ENCODE assay signal across 11 cellular contexts in the genomic region with DNA sequence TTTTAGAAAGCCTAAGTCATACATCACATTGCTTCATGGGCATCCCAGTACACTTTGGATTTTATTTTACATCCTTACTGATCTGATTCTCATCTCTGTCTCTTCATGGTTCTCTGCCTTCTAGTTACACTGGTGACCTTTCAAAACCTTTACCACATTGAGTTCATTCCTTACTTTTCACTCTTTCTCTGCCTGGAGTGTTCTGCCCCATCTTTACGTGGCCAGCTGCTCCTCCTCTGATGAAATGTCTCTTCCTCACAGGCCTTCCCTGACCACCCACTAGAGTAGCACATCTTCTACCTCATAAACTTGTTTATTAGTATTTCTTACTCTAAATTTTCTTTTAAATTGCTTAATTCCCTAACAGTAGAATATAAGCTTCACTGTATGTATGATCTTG. TPM values are rescaled to one million over a fixed set of nuclear protein-coding genes. Genes with fewer than 3 reads are reported as not detected.
DNase-seq lines count a peak whose midpoint lies in the region; ATAC-seq and TF ChIP-seq lines count a peak whose summit lies in the region.
"Had no signal": no experiment of that assay in that cellular context is flagged by ENCODE, and none has a peak within 500 bp of the region (broad histone marks: within the 10 kb centered on the region; RNA-seq: fewer than 3 reads in every experiment).

No MANE protein-coding gene starts in this region.

- no peak overlapping the region for H3K18ac ChIP-seq in trophoblast cell (ENCODE audit: low read length)

- TF ChIP-seq CTCF in chondrocyte (IDR thresholded peaks at IDR 0.05), result no peak

- H3K4me3 Mint-ChIP-seq in activated CD4-positive, alpha-beta T cell treated with anti-CD3 and anti-CD28 coated beads, Interleukin-2, amount 10 ng/mL, durations not matched to agents 24 days and 14 days, result no peak overlapping the region
- no peak overlapping the region for H3K4me3 Mint-ChIP-seq in chondrocyte (ENCODE audit: unreplicated experiment)

- H3K9ac ChIP-seq in HUES48 (ENCODE audit: low read depth, low read length) (no peak overlapping the region), trophoblast cell (ENCODE audit: low read length) (no peak overlapping the region)

- H2AFZ ChIP-seq in trophoblast cell (ENCODE audit: insufficient read depth, low read length, poor library complexity), result no peak overlapping the region

- no peak overlapping the region for H4K91ac ChIP-seq in trophoblast cell (ENCODE audit: low read depth, low read length)

- peaks cover 8% of the 10 kb centered on the region for H3K79me2 ChIP-seq in trophoblast cell (ENCODE audit: control insufficient read depth, insufficient read depth, low read length, poor library complexity)

- peaks cover 39% of the 10 kb centered on the region for H3K4me1 Mint-ChIP-seq in activated CD4-positive, alpha-beta T cell treated with anti-CD3 and anti-CD28 coated beads, Interleukin-2, amount 10 ng/mL, durations not matched to agents 24 days and 14 days
- H3K4me1 Mint-ChIP-seq in chondrocyte (ENCODE audit: low read depth), result peaks cover 91% of the 10 kb centered on the region

- no peaks in the 10 kb centered on the region for H3K9me3 Mint-ChIP-seq in activated CD4-positive, alpha-beta T cell treated with anti-CD3 and anti-CD28 coated beads, Interleukin-2, amount 10 ng/mL, durations not matched to agents 24 days and 14 days
- no peaks in the 10 kb centered on the region for H3K9me3 Mint-ChIP-seq in chondrocyte (ENCODE audit: low read depth)

- H3K23ac ChIP-seq in trophoblast cell (ENCODE audit: low read length), result no peak overlapping the region

- H3K79me1 ChIP-seq in trophoblast cell (ENCODE audit: low read length), result no peaks in the 10 kb centered on the region

- WGBS in trophoblast cell (ENCODE audit: extremely low coverage, insufficient coverage, insufficient read length), result no CpG with 5 or more reads among the region's 1 CpG

- intact Hi-C loops in activated CD4-positive, alpha-beta T cell treated with anti-CD3 and anti-CD28 coated beads, Interleukin-2, amount 10 ng/mL, durations not matched to agents 24 days and 14 days (cut with micrococcal nuclease), result no loop called here
- intact Hi-C loops in posterior vena cava (cut with DNase I), result no loop called here

- H3K4me3 ChIP-seq in HUES48 (ENCODE audit: low read depth, low read length) (no peak overlapping the region), trophoblast cell (ENCODE audit: low read depth, low read length) (no peak overlapping the region)
- H3K4me3 ChIP-seq: upper lobe of right lung had no signal

- peak overlapping the region; percentile 97 for H3K4ac ChIP-seq in trophoblast cell (ENCODE audit: low read depth, low read length)

- H3K36me3 ChIP-seq in HUES48 (ENCODE audit: control insufficient read depth, insufficient read depth, low read length) (no peaks in the 10 kb centered on the region), trophoblast cell (ENCODE audit: control insufficient read depth in 1 of 2, insufficient read depth in 2 of 2, low read length in 2 of 2) (no peaks in the 10 kb centered on the region)
- H3K36me3 ChIP-seq: upper lobe of right lung had no signal

- no peak overlapping the region for H2BK12ac ChIP-seq in trophoblast cell (ENCODE audit: low read length)

- H2AK5ac ChIP-seq in trophoblast cell (ENCODE audit: low read length), result no peak overlapping the region

- H3K4me1 ChIP-seq in HUES48 (ENCODE audit: control insufficient read depth, insufficient read depth, low read length) (peaks cover 55% of the 10 kb centered on the region), trophoblast cell (ENCODE audit: control insufficient read depth in 1 of 2, insufficient read depth in 2 of 2, low read length in 2 of 2) (peaks cover 0 to 2% of the 10 kb centered on the region in 2 experiments)

- H2BK5ac ChIP-seq in trophoblast cell (ENCODE audit: low read depth, low read length, poor library complexity), result no peak overlapping the region

- H2BK120ac ChIP-seq in trophoblast cell (ENCODE audit: insufficient read depth, low read length, poor library complexity), result no peak overlapping the region

- peaks cover 8% of the 10 kb centered on the region for H3K36me3 Mint-ChIP-seq in activated CD4-positive, alpha-beta T cell treated with anti-CD3 and anti-CD28 coated beads, Interleukin-2, amount 10 ng/mL, durations not matched to agents 24 days and 14 days (ENCODE audit: low read depth)
- peaks cover 1% of the 10 kb centered on the region for H3K36me3 Mint-ChIP-seq in chondrocyte (ENCODE audit: low read depth)

- H3K14ac ChIP-seq in trophoblast cell (ENCODE audit: low read length), result no peak overlapping the region

- no peak overlapping the region for H4K12ac ChIP-seq in trophoblast cell (ENCODE audit: low read depth, low read length)

- H3K27ac Mint-ChIP-seq in activated CD4-positive, alpha-beta T cell treated with anti-CD3 and anti-CD28 coated beads, Interleukin-2, amount 10 ng/mL, durations not matched to agents 24 days and 14 days, result peak overlapping the region; percentile 52
- H3K27ac Mint-ChIP-seq in chondrocyte (ENCODE audit: unreplicated experiment), result peak overlapping the region; percentile 80

- no peak overlapping the region for H3K4me2 ChIP-seq in trophoblast cell (ENCODE audit: low read length)

- no peak for DNase-seq in activated CD4-positive, alpha-beta T cell treated with anti-CD3 and anti-CD28 coated beads, Interleukin-2, amount 10 ng/mL, durations not matched to agents 24 days and 14 days
- no peak for DNase-seq in activated CD4-positive, alpha-beta T cell treated with anti-CD3 and anti-CD28 coated beads for 1 hour
- DNase-seq in chondrocyte (ENCODE audit: low spot score) (no peak), trophoblast cell (no peak), SKM-1 treated with dmso at 0.1 percent for 144 hours (lab: John Stamatoyannopoulos, UW; ENCODE audit: unreplicated experiment) (no peak), posterior vena cava (ENCODE audit: low spot score) (no peak)
- DNase-seq: NCI-H2171, SHP77, upper lobe of right lung had no signal

- H3K27me3 Mint-ChIP-seq in activated CD4-positive, alpha-beta T cell treated with anti-CD3 and anti-CD28 coated beads, Interleukin-2, amount 10 ng/mL, durations not matched to agents 24 days and 14 days, result no peaks in the 10 kb centered on the region
- H3K27me3 Mint-ChIP-seq in chondrocyte (ENCODE audit: low read depth), result no peaks in the 10 kb centered on the region

- peak overlapping the region; percentile 15 for H3K27ac ChIP-seq in HUES48 (ENCODE audit: low read depth, low read length)
- H3K27ac ChIP-seq in trophoblast cell (ENCODE audit: low read depth, low read length), result no peak overlapping the region
- H3K27ac ChIP-seq: upper lobe of right lung had no signal

- H3K27me3 ChIP-seq in HUES48 (ENCODE audit: control insufficient read depth, insufficient read depth, low read length), result no peaks in the 10 kb centered on the region
- H3K27me3 ChIP-seq in trophoblast cell (ENCODE audit: insufficient read depth, low read length), result no peaks in the 10 kb centered on the region
- H3K27me3 ChIP-seq: upper lobe of right lung had no signal

- no peak overlapping the region for H4K8ac ChIP-seq in trophoblast cell (ENCODE audit: low read depth, low read length)

- ATAC-seq in HG03039 (IDR thresholded peaks at IDR 0.05; ENCODE audit: unreplicated experiment), result no peak
- ATAC-seq: upper lobe of right lung had no signal

- H3K9me3 ChIP-seq in HUES48 (ENCODE audit: control insufficient read depth, insufficient read depth, low read length) (no peaks in the 10 kb centered on the region), trophoblast cell (ENCODE audit: insufficient read depth, low read depth, low read length) (no peaks in the 10 kb centered on the region)
- H3K9me3 ChIP-seq: upper lobe of right lung had no signal

RNA-seq across cellular contexts. Expression of gene CTNNB1, which starts 17.7 kb away (rescaled TPM):
- 142 and 147 TPM in 2 replicates for total RNA-seq in activated CD4-positive, alpha-beta T cell treated with anti-CD3 and anti-CD28 coated beads, Interleukin-2, amount 10 ng/mL, durations not matched to agents 24 days and 14 days
- total RNA-seq in chondrocyte, result 487 to 677 TPM (median 488 TPM) in 3 replicates
- 1,013 and 1,027 TPM in 2 replicates for polyA plus RNA-seq in trophoblast cell (2013)
- total RNA-seq in posterior vena cava, result 100 to 1,000 TPM; 341 to 411 TPM
